3 cellular contexts compared by ENCODE assay signal in genomic region chr18:27632706-27633105, GRCh38.
"Had no signal": no experiment of that assay in that cellular context is flagged by ENCODE, and none has a peak within 500 bp of the region (broad histone marks: within the 10 kb centered on the region; RNA-seq: fewer than 3 reads in every experiment).

No MANE protein-coding gene starts in this region.

- DNase-seq: GDM1, GF-D8 had no signal

- H3K4me3 ChIP-seq: GM12878 had no signal
